Comparison of ENCODE assay signal across 8 cellular contexts in genomic region chr6:42451595-42452170, GRCh38. TPM values are rescaled to one million over a fixed set of nuclear protein-coding genes. Genes with fewer than 3 reads are reported as not detected.
DNase-seq lines count a peak whose midpoint lies in the region; ATAC-seq and TF ChIP-seq lines count a peak whose summit lies in the region.

TSS of gene TRERF1 (minus strand) at chr6:42451926. CDS start at chr6:42269590, 182,336 bp downstream.

- no peaks in the 10 kb centered on the region for H3K27me3 ChIP-seq in RWPE2 (ENCODE audit: insufficient read depth, poor library complexity, severe bottlenecking)
- H3K27me3 ChIP-seq in neutrophil = peaks cover 23% of the 10 kb centered on the region
- no peaks in the 10 kb centered on the region for H3K27me3 ChIP-seq in vagina

- TF ChIP-seq CTCF in RWPE2 (IDR thresholded peaks at IDR 0.05; ENCODE audit: poor library complexity, severe bottlenecking) = no peak
- TF ChIP-seq CTCF in neutrophil (IDR thresholded peaks at IDR 0.05) = no peak
- TF ChIP-seq CTCF in vagina (IDR thresholded peaks at IDR 0.05) = no peak

- H3K4me3 Mint-ChIP-seq in activated naive CD4-positive, alpha-beta T cell treated with anti-CD3 and anti-CD28 coated beads, Interleukin-2, amount 10 ng/mL, durations not matched to agents 7 days and 5 days = peak within 1 kb of the TSS; percentile 93

- peak; percentile 40 for DNase-seq in NCI-H2029 (lab: John Stamatoyannopoulos, UW)
- DNase-seq in NCI-H2029 treated with DMSO at 0.1 percent for 48 hours (lab: John Stamatoyannopoulos, UW) = no peak
- DNase-seq in M059J (ENCODE audit: low read depth) = peak; percentile 84
- DNase-seq in RWPE2 (ENCODE audit: low spot score) = peak; percentile 78
- peak; percentile 80 for DNase-seq in activated naive CD4-positive, alpha-beta T cell treated with anti-CD3 and anti-CD28 coated beads, Interleukin-2, amount 10 ng/mL, durations not matched to agents 7 days and 5 days
- peak; percentile 80 for DNase-seq in germinal center (ENCODE audit: low spot score)
- no peak for DNase-seq in vagina (ENCODE audit: extremely low spot score in 2 of 2)

- peaks cover 31% of the 10 kb centered on the region for H3K27me3 Mint-ChIP-seq in activated naive CD4-positive, alpha-beta T cell treated with anti-CD3 and anti-CD28 coated beads, Interleukin-2, amount 10 ng/mL, durations not matched to agents 7 days and 5 days

- TF ChIP-seq POLR2A in vagina (IDR thresholded peaks at IDR 0.05) = no peak

- ATAC-seq in RWPE2 (ENCODE audit: low read depth) = peak; percentile 45

- intact Hi-C loops in vagina (cut with DNase I) = loop anchor here (5.0 to 10.0 kb wide), 2 partner anchors 187 to 234 kb away; partner anchors contain the start of gene MRPS10

- peaks cover 21% of the 10 kb centered on the region for H3K36me3 Mint-ChIP-seq in activated naive CD4-positive, alpha-beta T cell treated with anti-CD3 and anti-CD28 coated beads, Interleukin-2, amount 10 ng/mL, durations not matched to agents 7 days and 5 days

- H3K4me1 ChIP-seq in RWPE2 (ENCODE audit: insufficient read depth, poor library complexity, severe bottlenecking) (peaks cover 16% of the 10 kb centered on the region), neutrophil (ENCODE audit: control insufficient read depth in 1 of 2, insufficient read depth in 1 of 2, low read depth in 1 of 2, low read length in 1 of 2) (peaks cover 42 to 49% of the 10 kb centered on the region in 2 experiments), vagina (peaks cover 54% of the 10 kb centered on the region)

- H3K4me3 ChIP-seq in RWPE2 (ENCODE audit: severe bottlenecking) (peak within 1 kb of the TSS; percentile 54), neutrophil (ENCODE audit: low read depth in 1 of 2, low read length in 1 of 2) (peak within 1 kb of the TSS; percentile 96 to 99), vagina (peak within 1 kb of the TSS; percentile 61 to 88)

- H3K9me3 Mint-ChIP-seq in activated naive CD4-positive, alpha-beta T cell treated with anti-CD3 and anti-CD28 coated beads, Interleukin-2, amount 10 ng/mL, durations not matched to agents 7 days and 5 days = no peaks in the 10 kb centered on the region

- CTCF ChIA-PET in activated naive CD4-positive, alpha-beta T cell treated with anti-CD3 and anti-CD28 coated beads, Interleukin-2, amount 10 ng/mL, durations not matched to agents 7 days and 5 days (lab: Charles Lee) = interaction anchor here (1.1 to 1.8 kb wide), 3 partner anchors 20 to 191 kb away, joined by 3 to 6 read pairs (median 4); no protein-coding TSS in a partner anchor

- H3K27ac Mint-ChIP-seq in activated naive CD4-positive, alpha-beta T cell treated with anti-CD3 and anti-CD28 coated beads, Interleukin-2, amount 10 ng/mL, durations not matched to agents 7 days and 5 days = peak within 1 kb of the TSS; percentile 87

- H3K27ac ChIP-seq in RWPE2 (ENCODE audit: poor library complexity, severe bottlenecking) = peak within 1 kb of the TSS; percentile 80
- H3K27ac ChIP-seq in neutrophil = peak within 1 kb of the TSS; percentile 88
- peak within 1 kb of the TSS; percentile 92 for H3K27ac ChIP-seq in vagina

- H3K36me3 ChIP-seq in RWPE2 (ENCODE audit: low read depth) (peaks cover 26% of the 10 kb centered on the region), neutrophil (no peaks in the 10 kb centered on the region), vagina (no peaks in the 10 kb centered on the region)

- H3K4me1 Mint-ChIP-seq in activated naive CD4-positive, alpha-beta T cell treated with anti-CD3 and anti-CD28 coated beads, Interleukin-2, amount 10 ng/mL, durations not matched to agents 7 days and 5 days = peaks cover 45% of the 10 kb centered on the region

- no peaks in the 10 kb centered on the region for H3K9me3 ChIP-seq in RWPE2 (ENCODE audit: severe bottlenecking)
- no peaks in the 10 kb centered on the region for H3K9me3 ChIP-seq in neutrophil
- no peaks in the 10 kb centered on the region for H3K9me3 ChIP-seq in vagina

RNA-seq across cellular contexts. Expression of gene TRERF1, which starts in this region (rescaled TPM):
- total RNA-seq in M059J (2014; rRNA removed; shearing (Covaris generic)) = 6.2 and 8.5 TPM in 2 replicates
- total RNA-seq in vagina = 20.6 TPM

Comparison
In these comparisons a context has a peak if more than half of its experiments do, and no peak if none do; other contexts are left out.
1. DNase-seq: peak in NCI-H2029 (single experiment), M059J (single experiment), RWPE2 (single experiment), activated naive CD4-positive, alpha-beta T cell treated with anti-CD3 and anti-CD28 coated beads, Interleukin-2, amount 10 ng/mL, durations not matched to agents 7 days and 5 days (single experiment) and germinal center (single experiment); none in NCI-H2029 treated with DMSO at 0.1 percent for 48 hours (single experiment) and vagina (0 of 2).
2. Peak in every context shown above with its lines, with median percentiles within 50 percentile points of each other: H3K27ac ChIP-seq and H3K4me3 ChIP-seq.